12 cellular contexts compared by ENCODE assay signal in genomic region chr5:131536849-131537448, GRCh38.
DNase-seq lines count a peak whose midpoint lies in the region; ATAC-seq, FAIRE-seq and TF ChIP-seq lines count a peak whose summit lies in the region.
"Had no signal": no experiment of that assay in that cellular context is flagged by ENCODE, and none has a peak within 500 bp of the region (broad histone marks: within the 10 kb centered on the region; RNA-seq: fewer than 3 reads in every experiment).

No MANE protein-coding gene starts in this region.

- H4K5ac ChIP-seq in IMR-90 (ENCODE audit: low read depth, low read length): no peak overlapping the region

- H2AFZ ChIP-seq in IMR-90 (replicated peaks; ENCODE audit: low read length, poor library complexity): no peak overlapping the region
- H2AFZ ChIP-seq in K562 (ENCODE audit: low read depth, low read length): no peak overlapping the region

- H3K9ac ChIP-seq in IMR-90 (ENCODE audit: low read depth, low read length): no peak overlapping the region
- H3K9ac ChIP-seq in K562 (ENCODE audit: insufficient read depth in 1 of 2, low read depth in 2 of 2, low read length in 2 of 2): no peak overlapping the region

- no peak overlapping the region for H2BK15ac ChIP-seq in IMR-90 (ENCODE audit: low read depth, low read length)

- TF ChIP-seq POLR2A in IMR-90 (IDR thresholded peaks at IDR 0.05; ENCODE audit: low read depth, low read length): no peak
- no peak for TF ChIP-seq POLR2A in K562 (conservative IDR thresholded peaks at IDR 0.05)

- no peaks in the 10 kb centered on the region; the same call in 1 of the 2 replicates for H3K9me1 ChIP-seq in IMR-90 (ENCODE audit: insufficient read depth, low read length)
- H3K9me1 ChIP-seq in K562 (ENCODE audit: control insufficient read depth, insufficient read depth, low read length): no peaks in the 10 kb centered on the region

- H3K27me3 ChIP-seq in IMR-90 (ENCODE audit: control insufficient read depth, insufficient read depth, low read length) (no peaks in the 10 kb centered on the region), K562 (ENCODE audit: control insufficient read depth in 2 of 2, insufficient read depth in 2 of 2, low read length in 2 of 2) (no peaks in the 10 kb centered on the region)

- H4K8ac ChIP-seq in IMR-90 (ENCODE audit: low read depth in 2 of 2, low read length in 2 of 2): no peak overlapping the region

- H3K79me2 ChIP-seq in K562 (ENCODE audit: control insufficient read depth, insufficient read depth, low read length): peaks cover 7% of the 10 kb centered on the region; the same call in 2 of the 3 replicates

- H3K4me1 ChIP-seq in IMR-90 (ENCODE audit: control insufficient read depth, insufficient read depth, low read length) (peaks cover 6% of the 10 kb centered on the region), K562 (replicated peaks in 1 of 2; ENCODE audit: control insufficient read depth in 2 of 2, insufficient read depth in 2 of 2, low read length in 2 of 2) (no peaks in the 10 kb centered on the region; a peak in 1 of 5 replicates)

- dilution Hi-C loops in IMR-90 (cut with HindIII; ENCODE audit: low sequenced_read_pairs, unreplicated experiment): no loop called here

- H4K91ac ChIP-seq in IMR-90 (ENCODE audit: insufficient read depth, low read depth, low read length): no peak overlapping the region

- FAIRE-seq in K562 (lab: Jason Lieb, UNC) (peak; percentile 60), RCC 7860 (lab: Jason Lieb, UNC) (no peak)

- H3K36me3 Mint-ChIP-seq in stimulated activated naive CD8-positive, alpha-beta T cell treated with anti-CD3 and anti-CD28 coated beads, Interleukin-15, Interleukin-2, amounts not matched to agents 100 ng/mL and 50 ng/mL, for 24 hours (ENCODE audit: low read depth): peaks cover 31% of the 10 kb centered on the region
- peaks cover 5% of the 10 kb centered on the region; the same call in 1 of the 2 replicates for H3K36me3 Mint-ChIP-seq in HFFc6 (ENCODE audit: low read depth)

- H4K20me1 ChIP-seq in IMR-90 (ENCODE audit: insufficient read depth, low read length) (no peaks in the 10 kb centered on the region), K562 (replicated peaks; ENCODE audit: control insufficient read depth, insufficient read depth, low read length) (no peaks in the 10 kb centered on the region)

- H3K4ac ChIP-seq in IMR-90 (ENCODE audit: low read depth, low read length): no peak overlapping the region

- H3K23ac ChIP-seq in IMR-90 (ENCODE audit: low read depth, low read length): no peak overlapping the region

- in situ Hi-C loops in IMR-90 (cut with MboI; ENCODE audit: low sequenced_read_pairs) (no loop called here), K562 (cut with MboI) (no loop called here)

- H3K4me2 ChIP-seq in IMR-90 (ENCODE audit: low read depth, low read length) (no peak overlapping the region), K562 (ENCODE audit: insufficient read depth, low read length) (no peak overlapping the region)

- peaks cover 16 to 32% of the 10 kb centered on the region in 2 experiments for H3K79me1 ChIP-seq in IMR-90 (ENCODE audit: low read depth in 1 of 2, low read length in 2 of 2)

- H3K9me3 ChIP-seq in IMR-90 (ENCODE audit: control insufficient read depth, insufficient read depth, low read length): no peaks in the 10 kb centered on the region
- no peaks in the 10 kb centered on the region for H3K9me3 ChIP-seq in K562 (replicated peaks; ENCODE audit: control insufficient read depth, insufficient read depth, low read depth, low read length)
- H3K9me3 ChIP-seq: mucosa of descending colon had no signal

- peaks cover 97% of the 10 kb centered on the region for H3K4me1 Mint-ChIP-seq in stimulated activated naive CD8-positive, alpha-beta T cell treated with anti-CD3 and anti-CD28 coated beads, Interleukin-15, Interleukin-2, amounts not matched to agents 100 ng/mL and 50 ng/mL, for 24 hours (ENCODE audit: low read depth)
- peaks cover 50% of the 10 kb centered on the region for H3K4me1 Mint-ChIP-seq in HFFc6 (ENCODE audit: low read depth)
- H3K4me1 Mint-ChIP-seq: H9 had no signal

- peak overlapping the region; percentile 67 for H3K4me3 Mint-ChIP-seq in stimulated activated naive CD8-positive, alpha-beta T cell treated with anti-CD3 and anti-CD28 coated beads, Interleukin-15, Interleukin-2, amounts not matched to agents 100 ng/mL and 50 ng/mL, for 24 hours
- no peak overlapping the region for H3K4me3 Mint-ChIP-seq in HFFc6
- H3K4me3 Mint-ChIP-seq: H9 had no signal

- H2BK120ac ChIP-seq in IMR-90 (ENCODE audit: low read depth, low read length): no peak overlapping the region

- TF ChIP-seq CTCF in IMR-90 (conservative IDR thresholded peaks at IDR 0.05; ENCODE audit: low read depth, low read length) (no peak), K562 (IDR thresholded peaks at IDR 0.05 in 2 of 3, conservative IDR thresholded peaks at IDR 0.05 in 1 of 3; ENCODE audit: insufficient read depth in 2 of 3, low read depth in 1 of 3, low read length in 3 of 3) (no peak), HFFc6 (IDR thresholded peaks at IDR 0.05) (no peak)

- H3K27me3 Mint-ChIP-seq in stimulated activated naive CD8-positive, alpha-beta T cell treated with anti-CD3 and anti-CD28 coated beads, Interleukin-15, Interleukin-2, amounts not matched to agents 100 ng/mL and 50 ng/mL, for 24 hours: no peaks in the 10 kb centered on the region
- H3K27me3 Mint-ChIP-seq in HFFc6 (ENCODE audit: insufficient read depth): no peaks in the 10 kb centered on the region

- H2AK5ac ChIP-seq in IMR-90 (ENCODE audit: low read depth, low read length): no peak overlapping the region

- H3K4me3 ChIP-seq in IMR-90 (ENCODE audit: insufficient read depth, low read depth, low read length): no peak overlapping the region
- H3K4me3 ChIP-seq in K562: no peak overlapping the region
- H3K4me3 ChIP-seq: mucosa of descending colon had no signal

- H3K56ac ChIP-seq in IMR-90 (ENCODE audit: extremely low read depth, insufficient read depth, low read length): no peak overlapping the region

- H3K14ac ChIP-seq in IMR-90 (replicated peaks; ENCODE audit: low read depth, low read length): no peak overlapping the region

- H2BK5ac ChIP-seq in IMR-90 (ENCODE audit: low read depth, low read length, poor library complexity, severe bottlenecking): peak overlapping the region; percentile 38

- peak overlapping the region; percentile 82 for H3K27ac Mint-ChIP-seq in stimulated activated naive CD8-positive, alpha-beta T cell treated with anti-CD3 and anti-CD28 coated beads, Interleukin-15, Interleukin-2, amounts not matched to agents 100 ng/mL and 50 ng/mL, for 24 hours
- H3K27ac Mint-ChIP-seq in HFFc6: no peak overlapping the region
- H3K27ac Mint-ChIP-seq: H9 had no signal

- POLR2A ChIA-PET in IMR-90 (lab: Charles Lee; ENCODE audit: unreplicated experiment): no interaction called here
- POLR2A ChIA-PET in K562 (lab: Yijun Ruan, JAX): no interaction called here

- DNase-seq in stimulated activated naive CD8-positive, alpha-beta T cell treated with anti-CD3 and anti-CD28 coated beads, Interleukin-15, Interleukin-2, amounts not matched to agents 100 U/mL and 50 U/mL, for 24 hours: no peak
- DNase-seq in IMR-90 (no peak), K562 (ENCODE audit: extremely low read depth in 1 of 4, low spot score in 3 of 4) (no peak), HFFc6 (no peak), RCC 7860 (ENCODE audit: low spot score) (no peak), dermis blood vessel endothelial cell (no peak), HuH-7 (ENCODE audit: low spot score) (no peak)
- DNase-seq: H9, mucosa of descending colon, substantia nigra had no signal

- no peaks in the 10 kb centered on the region for H3K9me3 Mint-ChIP-seq in stimulated activated naive CD8-positive, alpha-beta T cell treated with anti-CD3 and anti-CD28 coated beads, Interleukin-15, Interleukin-2, amounts not matched to agents 100 ng/mL and 50 ng/mL, for 24 hours
- H3K9me3 Mint-ChIP-seq in HFFc6: no peaks in the 10 kb centered on the region
- H3K9me3 Mint-ChIP-seq: H9 had no signal

- no peak overlapping the region for H2BK20ac ChIP-seq in IMR-90 (ENCODE audit: low read depth, low read length)

- no peak for TF ChIP-seq EP300 in K562 (IDR thresholded peaks at IDR 0.05; ENCODE audit: low read length)

- TF ChIP-seq RAD21 in IMR-90 (IDR thresholded peaks at IDR 0.05; ENCODE audit: low read length) (no peak), K562 (CRISPR knock-in tag; conservative IDR thresholded peaks at IDR 0.05 in 1 of 2, IDR thresholded peaks at IDR 0.05 in 1 of 2) (no peak)

- no peak for ATAC-seq in stimulated activated naive CD8-positive, alpha-beta T cell treated with anti-CD3 and anti-CD28 coated beads, Interleukin-15, Interleukin-2, amounts not matched to agents 100 U/mL and 50 U/mL, for 24 hours
- ATAC-seq in IMR-90 (ENCODE audit: low read depth) (no peak), K562 (no peak)

- H3K18ac ChIP-seq in IMR-90 (ENCODE audit: low read depth, low read length): no peak overlapping the region

- H2AK9ac ChIP-seq in IMR-90 (replicated peaks; ENCODE audit: low read depth, low read length, poor library complexity): no peak overlapping the region

- WGBS in IMR-90 (ENCODE audit: extremely low coverage in 2 of 2, insufficient read length in 1 of 2), 2 experiments: no CpG with 5 or more reads among the region's 2 CpGs
- WGBS in K562 (ENCODE audit: insufficient coverage, low coverage, missing lambda C conversion rate): 69% methylated on average over 2 of the region's 2 CpGs

- H3K27ac ChIP-seq in IMR-90 (ENCODE audit: insufficient read depth, low read length): no peak overlapping the region
- H3K27ac ChIP-seq in K562 (ENCODE audit: extremely low read depth, low read depth, low read length): peak overlapping the region; percentile 8; the same call in 1 of the 3 replicates
- H3K27ac ChIP-seq: C4-2B had no signal

- intact Hi-C loops in IMR-90 (cut with micrococcal nuclease) (no loop called here), K562 (cut with micrococcal nuclease) (no loop called here)

- H3K36me3 ChIP-seq in IMR-90 (ENCODE audit: control insufficient read depth, insufficient read depth, low read length) (no peaks in the 10 kb centered on the region), K562 (ENCODE audit: control insufficient read depth, insufficient read depth, low read length) (peaks cover 19% of the 10 kb centered on the region; the same call in 2 of the 3 replicates)

- CTCF ChIA-PET in IMR-90 (lab: Yijun Ruan, JAX) (interaction anchor here (1.1 kb wide), 1 partner anchor 52 kb away, joined by 3 read pairs; no protein-coding TSS in a partner anchor), K562 (lab: Yijun Ruan, JAX; ENCODE audit: low intra/inter-chr PET ratio) (no interaction called here)

- BruUV-seq in IMR-90 (replicated peaks; lab: Mats Ljungman, UMichigan): no TSS peak
- BruUV-seq in K562 (replicated peaks; lab: Mats Ljungman, UMichigan): no TSS peak

TF ChIP-seq in IMR-90, 13 proteins besides CTCF, POLR2A, EP300 and RAD21 (continues in another document):
- TF ChIP-seq NFE2L2 (IDR thresholded peaks at IDR 0.05; ENCODE audit: low read depth, low read length): no peak

TF ChIP-seq in K562, 482 proteins besides CTCF, POLR2A, EP300 and RAD21 (continues in another document):
- TF ChIP-seq ZC3H11A (IDR thresholded peaks at IDR 0.05; ENCODE audit: low read depth, low read length): no peak
